15 cellular contexts compared by ENCODE assay signal in the genomic region with DNA sequence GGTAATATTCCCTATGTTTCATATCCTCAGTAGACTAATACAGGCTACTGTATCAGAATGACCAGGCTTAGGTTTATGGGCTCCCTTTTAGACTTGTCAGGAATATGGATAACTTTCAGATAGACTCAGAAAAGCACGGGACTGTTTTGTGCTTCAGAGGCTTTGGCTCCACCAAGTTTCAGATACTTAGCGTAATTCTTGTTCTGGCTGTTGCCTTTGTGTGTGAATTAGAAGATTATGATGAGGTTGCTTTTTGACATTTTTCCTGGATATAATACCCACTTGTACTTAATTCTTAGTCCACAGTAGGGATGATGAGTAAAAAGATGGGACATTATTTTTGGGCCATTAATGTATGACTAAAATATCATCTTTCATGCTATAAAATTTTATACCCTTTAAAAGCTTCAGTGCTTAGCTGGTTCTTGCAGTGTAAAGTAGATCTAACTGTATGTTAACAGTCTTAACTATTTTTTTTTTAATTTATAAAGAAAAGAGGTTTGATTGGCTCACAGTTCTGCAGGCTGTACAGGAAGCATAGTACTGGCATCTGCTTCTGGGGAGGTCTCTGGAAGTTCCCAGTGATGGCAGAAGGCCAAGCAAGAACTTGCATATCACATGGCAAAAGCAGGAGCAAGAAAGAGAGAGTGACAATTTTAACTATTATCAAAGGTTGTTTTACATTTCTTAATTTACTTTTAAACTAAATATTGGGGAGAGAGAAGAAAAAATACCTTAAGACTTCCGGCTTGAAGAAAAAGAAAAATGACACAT.
DNase-seq lines count a peak whose midpoint lies in the region; ATAC-seq and TF ChIP-seq lines count a peak whose summit lies in the region.
"Had no signal": no experiment of that assay in that cellular context is flagged by ENCODE, and none has a peak within 500 bp of the region (broad histone marks: within the 10 kb centered on the region; RNA-seq: fewer than 3 reads in every experiment).

No MANE protein-coding gene starts in this region.

- H3K27me3 ChIP-seq in SJCRH30: no peaks in the 10 kb centered on the region

- DNase-seq in GDM1 (lab: John Stamatoyannopoulos, UW) (peak; percentile 20), SJCRH30 (peak; percentile 48 to 60), fibroblast of pulmonary artery (ENCODE audit: low read depth) (peak; percentile 80), pons (ENCODE audit: low spot score) (peak; percentile 40), GF-D8 (lab: John Stamatoyannopoulos, UW) (no peak), GM10248 (ENCODE audit: extremely low spot score) (no peak)
- DNase-seq: activated CD4-positive, alpha-beta T cell treated with anti-CD3 and anti-CD28 coated beads, Interleukin-2, amount 50 U/mL, for 48 hours; activated naive CD4-positive, alpha-beta T cell treated with anti-CD3 and anti-CD28 coated beads, Interleukin-2, amount 10 ng/mL, durations not matched to agents 7 days and 5 days; CD4-positive, alpha-beta memory T cell; effector memory CD4-positive, alpha-beta T cell; HCEC 1CT; MV-4-11; NCI-H526 had no signal

- no peaks in the 10 kb centered on the region for H3K9me3 ChIP-seq in SJCRH30 (replicated peaks)

- H3K4me3 ChIP-seq in SJCRH30 (no peak overlapping the region), fibroblast of pulmonary artery (replicated peaks; ENCODE audit: low read depth, low read length) (no peak overlapping the region)

- no peak for ATAC-seq in HG03175 (IDR thresholded peaks at IDR 0.05; ENCODE audit: unreplicated experiment)
- no peak for ATAC-seq in GM19397 (IDR thresholded peaks at IDR 0.05; ENCODE audit: unreplicated experiment)

- TF ChIP-seq CTCF in fibroblast of pulmonary artery (IDR thresholded peaks at IDR 0.05; ENCODE audit: low read length, missing control alignments) (no peak), GM10248 (IDR thresholded peaks at IDR 0.05; ENCODE audit: control extremely low read depth, extremely low read depth, low read depth, missing control alignments) (no peak)

- H3K36me3 ChIP-seq in SJCRH30: no peaks in the 10 kb centered on the region

- no peak overlapping the region for H3K27ac ChIP-seq in SJCRH30

- CTCF ChIA-PET in GM10248 (lab: Yijun Ruan, JAX): no interaction called here

- POLR2A ChIA-PET in GM10248 (lab: Yijun Ruan, JAX): no interaction called here

- H3K4me1 ChIP-seq in SJCRH30: peaks cover 4% of the 10 kb centered on the region; the same call in 1 of the 2 replicates

Comparison
In these comparisons a context has a peak if more than half of its experiments do, and no peak if none do; other contexts are left out.
1. DNase-seq: peak in GDM1 (single experiment), SJCRH30 (2 of 2), fibroblast of pulmonary artery (single experiment) and pons (single experiment); none in GF-D8 (single experiment) and GM10248 (single experiment).